In the genomic region with DNA sequence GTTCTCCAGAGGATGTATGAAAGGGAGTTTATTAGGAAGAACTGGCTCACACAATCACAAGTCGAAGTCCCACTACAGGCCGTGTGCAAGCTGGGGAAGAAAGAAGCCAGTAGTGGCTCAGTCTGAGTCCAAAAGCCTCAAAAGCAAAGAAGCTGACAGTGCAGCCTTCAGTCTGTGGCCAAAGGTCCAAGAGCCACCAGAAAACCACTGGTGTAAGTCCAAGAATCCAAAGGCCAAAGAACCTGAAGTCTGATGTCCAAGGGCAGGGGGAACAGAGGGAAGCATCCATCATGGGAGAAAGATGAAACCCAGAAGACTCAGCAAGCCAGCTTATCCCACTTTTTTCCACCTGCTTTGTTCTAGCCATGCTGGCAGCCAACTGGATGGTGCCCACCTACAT, we compare ENCODE assay signal across 29 cellular contexts.
"Had no signal": no experiment of that assay in that cellular context is flagged by ENCODE, and none has a peak within 500 bp of the region (broad histone marks: within the 10 kb centered on the region; RNA-seq: fewer than 3 reads in every experiment).

No MANE protein-coding gene starts in this region.

- H3K36me3 ChIP-seq: ovary, right lobe of liver, sigmoid colon, spleen, suprapubic skin, tibial artery, transverse colon, upper lobe of right lung, uterus had no signal

- H3K79me2 ChIP-seq: parathyroid adenoma had no signal

- ATAC-seq: naive thymus-derived CD8-positive, alpha-beta T cell; natural killer cell treated with Interleukin-12 subunit alpha and Interleukin-12 subunit beta and Interleukin-15 and Interleukin-18, amount 100 ng/mL, for 72 hours; psoas muscle; right cardiac atrium; right lobe of liver; stimulated activated memory B cell treated with anti-CD40 and anti-IgM and Interleukin-4, amounts not matched to agents 10 μg/mL and 1 μg/mL and 100 μg/mL, for 72 hours; stimulated activated naive CD8-positive, alpha-beta T cell treated with anti-CD3 and anti-CD28 coated beads, Interleukin-15, amount 100 ng/mL, for 72 hours; stimulated activated naive CD8-positive, alpha-beta T cell treated with anti-CD3 and anti-CD28 coated beads, Interleukin-15, Interleukin-2, amounts not matched to agents 100 U/mL and 50 U/mL, for 24 hours; upper lobe of right lung had no signal

- H3K4me2 ChIP-seq: smooth muscle cell had no signal

- H3K9ac ChIP-seq: parathyroid adenoma had no signal

- H3K4me3 ChIP-seq: ovary, psoas muscle, right lobe of liver, sigmoid colon, smooth muscle cell, spleen, suprapubic skin, testis, tibial artery, transverse colon, upper lobe of right lung, uterus had no signal

- H3K9me3 ChIP-seq: psoas muscle, right lobe of liver, sigmoid colon, spleen, suprapubic skin, testis, tibial artery, transverse colon, upper lobe of right lung, uterus had no signal

- DNase-seq: naive thymus-derived CD8-positive, alpha-beta T cell; nephron progenitor cell; occipital lobe; ovary; posterior cingulate gyrus; psoas muscle; right cardiac atrium; right lobe of liver; sigmoid colon; spleen; stimulated activated CD4-positive, alpha-beta T cell treated with anti-CD3 and anti-CD28 coated beads, Interleukin-12 subunit alpha, Interleukin-12 subunit beta, amount 100 ng/mL, for 4 hours; stimulated activated CD4-positive, alpha-beta T cell treated with anti-CD3 and anti-CD28 coated beads, Interleukin-1b, Interleukin-23, amount 100 ng/mL, for 48 hours; stimulated activated CD4-positive, alpha-beta T cell treated with anti-CD3 and anti-CD28 coated beads, Interleukin-4, amount 100 ng/mL, for 1 hour; stimulated activated CD4-positive, alpha-beta T cell treated with anti-CD3 and anti-CD28 coated beads, Interleukin-4, amount 100 ng/mL, for 4 hours; stimulated activated CD8-positive, alpha-beta memory T cell treated with anti-CD3 and anti-CD28 coated beads, Interleukin-4, amount 100 ng/mL, for 48 hours; stimulated activated naive CD4-positive, alpha-beta T cell; stimulated activated naive CD8-positive, alpha-beta T cell treated with anti-CD3 and anti-CD28 coated beads, Interleukin-15, amount 100 ng/mL, for 72 hours; stimulated activated naive CD8-positive, alpha-beta T cell treated with anti-CD3 and anti-CD28 coated beads, Interleukin-15, Interleukin-2, amounts not matched to agents 100 U/mL and 50 U/mL, for 24 hours; substantia nigra; testis; tibial artery; transverse colon; upper lobe of right lung; uterus had no signal

- H3K4me1 ChIP-seq: parathyroid adenoma, psoas muscle, sigmoid colon, spleen, upper lobe of right lung, uterus had no signal

- H3K27ac ChIP-seq: ovary, parathyroid adenoma, psoas muscle, right lobe of liver, sigmoid colon, spleen, suprapubic skin, testis, tibial artery, transverse colon, upper lobe of right lung, uterus had no signal

- H2AFZ ChIP-seq: parathyroid adenoma had no signal

- H3K27me3 ChIP-seq: ovary, right lobe of liver, sigmoid colon, spleen, suprapubic skin, testis, tibial artery, transverse colon, upper lobe of right lung, uterus had no signal
